Comparison of ENCODE assay signal across 8 cellular contexts in the genomic region with DNA sequence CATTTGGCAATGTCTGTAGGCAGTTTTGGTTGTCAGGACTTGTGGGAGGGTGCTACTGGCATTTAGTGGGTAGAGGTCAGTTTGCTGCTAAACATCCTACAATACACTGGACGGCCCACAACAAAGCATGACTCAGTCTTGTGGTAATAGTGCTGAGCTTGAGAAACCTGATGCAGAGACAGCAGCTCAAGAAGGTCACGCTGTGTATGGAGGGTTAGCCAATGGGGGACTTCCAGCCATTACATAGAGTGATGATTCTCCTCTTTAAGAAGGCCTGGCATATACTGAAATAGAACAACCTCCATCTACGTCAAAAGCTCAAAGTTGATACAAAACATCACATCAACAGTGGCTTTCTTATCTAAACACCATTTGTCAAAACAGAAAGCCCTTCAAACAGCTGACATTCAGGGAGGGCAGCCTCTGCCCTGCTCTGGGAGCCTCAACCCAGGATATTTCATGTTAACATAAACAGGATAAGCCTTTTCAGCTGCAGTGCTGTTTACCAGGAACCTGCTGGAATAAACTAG.
A peak's percentile ranks its signal among the peaks of the same experiment; 100 is the strongest.
DNase-seq lines count a peak whose midpoint lies in the region; ATAC-seq and TF ChIP-seq lines count a peak whose summit lies in the region.

No MANE protein-coding gene starts in this region.

- DNase-seq in GM13976 (ENCODE audit: low spot score) (peak; percentile 25), M059J (ENCODE audit: low read depth) (peak; percentile 97), epithelial cell of esophagus (ENCODE audit: low read depth) (peak; percentile 80), omental fat pad (ENCODE audit: low spot score) (peak; percentile 27), RKO (ENCODE audit: low spot score) (no peak), pons (ENCODE audit: low spot score) (no peak), NCI-H2171 treated with DMSO at 0.1 percent for 48 hours (lab: John Stamatoyannopoulos, UW) (no peak)

- in situ Hi-C loops in GM13976 (cut with MboI; ENCODE audit: low sequenced_read_pairs, unreplicated experiment): no loop called here

- peak; percentile 92 for ATAC-seq in omental fat pad (ENCODE audit: low FRiP score)
- no peak for ATAC-seq in GM19035 (IDR thresholded peaks at IDR 0.05; ENCODE audit: unreplicated experiment)

- H3K4me3 ChIP-seq in epithelial cell of esophagus (ENCODE audit: low read length): no peak overlapping the region

- TF ChIP-seq CTCF in GM13976 (IDR thresholded peaks at IDR 0.05; ENCODE audit: borderline replicate concordance, control extremely low read depth, extremely low read depth, insufficient read depth, missing control alignments) (no peak), epithelial cell of esophagus (IDR thresholded peaks at IDR 0.05; ENCODE audit: insufficient read depth, low read depth, low read length, missing control alignments) (no peak), omental fat pad (IDR thresholded peaks at IDR 0.05) (no peak)

Comparison
In these comparisons a context has a peak if more than half of its experiments do, and no peak if none do; other contexts are left out.
1. DNase-seq: peak in GM13976 (single experiment), M059J (single experiment), epithelial cell of esophagus (single experiment) and omental fat pad (single experiment); none in RKO (single experiment), pons (single experiment) and NCI-H2171 treated with DMSO at 0.1 percent for 48 hours (single experiment).